ENCODE assay signal across 1 cellular context in genomic region chr7:101688995-101689907, GRCh38.
TF ChIP-seq lines count a peak whose summit lies in the region.

No MANE protein-coding gene starts in this region.

TF ChIP-seq in H1, 55 proteins besides CTCF, POLR2A, EP300 and RAD21:
- TF ChIP-seq YY1 (IDR thresholded peaks at IDR 0.05; ENCODE audit: low read depth, low read length) = no peak
- TF ChIP-seq KDM1A (IDR thresholded peaks at IDR 0.05; ENCODE audit: borderline replicate concordance, low read length) = 0 out of 2 replicates have a peak, but pooled peaks have one; percentile 69
- TF ChIP-seq, protein P1, sequence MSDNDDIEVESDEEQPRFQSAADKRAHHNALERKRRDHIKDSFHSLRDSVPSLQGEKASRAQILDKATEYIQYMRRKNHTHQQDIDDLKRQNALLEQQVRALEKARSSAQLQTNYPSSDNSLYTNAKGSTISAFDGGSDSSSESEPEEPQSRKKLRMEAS (IDR thresholded peaks at IDR 0.05) = no peak
